20 cellular contexts compared by ENCODE assay signal in genomic region chr1:18340158-18340764, GRCh38.
A peak's percentile ranks its signal among the peaks of the same experiment; 100 is the strongest.
DNase-seq lines count a peak whose midpoint lies in the region; ATAC-seq, FAIRE-seq and TF ChIP-seq lines count a peak whose summit lies in the region.
"Had no signal": no experiment of that assay in that cellular context is flagged by ENCODE, and none has a peak within 500 bp of the region (broad histone marks: within the 10 kb centered on the region; RNA-seq: fewer than 3 reads in every experiment).

No MANE protein-coding gene starts in this region.

- no peak overlapping the region for H3K4me3 Mint-ChIP-seq in chondrocyte (ENCODE audit: unreplicated experiment)
- H3K4me3 Mint-ChIP-seq: CD4-positive, alpha-beta memory T cell; GM23338; H9; HFFc6 had no signal

- in situ Hi-C loops in G401 (cut with HindIII; ENCODE audit: low sequenced_read_pairs): no loop called here

- no peaks in the 10 kb centered on the region for H3K36me3 Mint-ChIP-seq in chondrocyte (ENCODE audit: low read depth)
- H3K36me3 Mint-ChIP-seq: CD4-positive, alpha-beta memory T cell had no signal

- peaks cover 2% of the 10 kb centered on the region for H3K27me3 Mint-ChIP-seq in chondrocyte (ENCODE audit: low read depth)

- no peak for ATAC-seq in GM21381 (IDR thresholded peaks at IDR 0.05; ENCODE audit: unreplicated experiment)
- ATAC-seq: GM23338 had no signal

- DNase-seq in G401 (ENCODE audit: low spot score) (peak; percentile 51), GM12892 (ENCODE audit: insufficient read length) (no peak), cerebellar cortex (ENCODE audit: low spot score) (peak; percentile 40), renal cortical epithelial cell (ENCODE audit: low read depth) (peak; percentile 14), chondrocyte (ENCODE audit: low spot score) (no peak), NCI-H1436 (lab: John Stamatoyannopoulos, UW) (no peak)
- DNase-seq: 8988T; C1 segment of cervical spinal cord; Calu3; CD4-positive, alpha-beta memory T cell; COR-L47; DMS53; DMS79 treated with DMSO at 0.1 percent for 48 hours; H9; HFFc6 had no signal

- no peak for TF ChIP-seq CTCF in chondrocyte (IDR thresholded peaks at IDR 0.05)

- peak; percentile 41; the same call in 1 of the 2 replicates for TF ChIP-seq POLR2A in GM12892 (IDR thresholded peaks at IDR 0.05; ENCODE audit: low read depth, low read length)

- no peaks in the 10 kb centered on the region for H3K4me1 Mint-ChIP-seq in chondrocyte (ENCODE audit: low read depth)
- H3K4me1 Mint-ChIP-seq: CD4-positive, alpha-beta memory T cell; GM23338 had no signal

- no peak overlapping the region for H3K27ac Mint-ChIP-seq in chondrocyte (ENCODE audit: unreplicated experiment)
- H3K27ac Mint-ChIP-seq: CD4-positive, alpha-beta memory T cell; GM23338; H9; HFFc6 had no signal

- FAIRE-seq in GM12892 (lab: Jason Lieb, UNC): peak; percentile 77
- FAIRE-seq: A549, G401.6, GM19239 had no signal

- no peaks in the 10 kb centered on the region for H3K9me3 Mint-ChIP-seq in chondrocyte (ENCODE audit: low read depth)
- H3K9me3 Mint-ChIP-seq: GM23338, H9 had no signal

Comparison
In these comparisons a context has a peak if more than half of its experiments do, and no peak if none do; other contexts are left out.
1. DNase-seq: peak in G401 (single experiment), cerebellar cortex (single experiment) and renal cortical epithelial cell (single experiment); none in GM12892 (single experiment), chondrocyte (single experiment) and NCI-H1436 (single experiment).